In the genomic region with DNA sequence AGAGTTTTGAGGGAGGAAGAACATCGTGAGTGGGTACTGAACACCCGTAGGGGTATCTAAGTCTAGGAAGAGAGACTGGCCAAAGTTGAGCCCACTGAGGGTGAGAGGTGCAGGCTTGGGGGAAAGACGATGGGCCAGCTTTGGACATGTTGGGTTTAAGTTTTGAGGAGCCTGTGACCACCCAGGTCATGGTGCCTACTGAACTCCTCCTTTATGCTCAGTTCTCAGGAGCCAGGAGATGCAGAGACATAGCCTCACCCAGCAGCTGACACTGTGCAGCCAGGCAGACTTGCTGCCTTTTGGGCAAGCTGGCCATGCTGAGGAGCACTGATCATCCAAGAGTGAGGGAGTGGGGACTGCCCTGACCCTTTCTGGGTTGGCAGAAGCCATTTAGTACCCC, we compare ENCODE assay signal across 25 cellular contexts.
DNase-seq lines count a peak whose midpoint lies in the region; ATAC-seq, FAIRE-seq and TF ChIP-seq lines count a peak whose summit lies in the region.
"Had no signal": no experiment of that assay in that cellular context is flagged by ENCODE, and none has a peak within 500 bp of the region (broad histone marks: within the 10 kb centered on the region; RNA-seq: fewer than 3 reads in every experiment).

No MANE protein-coding gene starts in this region.

- H3K4me3 ChIP-seq in neuronal stem cell (ENCODE audit: low read length in 2 of 2) (no peak overlapping the region), Peyer's patch (no peak overlapping the region), left lung (no peak overlapping the region)
- H3K4me3 ChIP-seq: BLaER1 had no signal

- intact Hi-C loops in activated T-helper 1 cell treated with anti-CD3 and anti-CD28 coated beads, Interleukin-12 subunit alpha, Interleukin-12 subunit beta, Interleukin-2, Interleukin-4 antibody, amounts not matched to agents 30 ng/mL and 10 ng/mL and 1 ng/mL, durations not matched to agents 14 hours and 24 hours and 36 hours (cut with micrococcal nuclease), result no loop called here
- intact Hi-C loops in left lung (cut with DNase I), result no loop called here

- H3K4me2 ChIP-seq in neuronal stem cell (ENCODE audit: insufficient read depth, low read length, poor library complexity, severe bottlenecking), result no peak overlapping the region

- FAIRE-seq in HTR-8/SVneo (lab: Jason Lieb, UNC), result no peak
- FAIRE-seq: A204.1, D721Med, G401.6, GM12891, GM18507 had no signal

- WGBS in neuronal stem cell (ENCODE audit: extremely low coverage in 2 of 2, insufficient read length in 2 of 2, insufficient replicate concordance in 1 of 2), 2 donors, result no CpG with 5 or more reads among the region's 3 CpGs

- no peaks in the 10 kb centered on the region for H3K9me3 Mint-ChIP-seq in activated T-helper 1 cell treated with anti-CD3 and anti-CD28 coated beads, Interleukin-12 subunit alpha, Interleukin-12 subunit beta, Interleukin-2, Interleukin-4 antibody, amounts not matched to agents 30 ng/mL and 10 ng/mL and 1 ng/mL, durations not matched to agents 14 hours and 24 hours and 36 hours
- H3K9me3 Mint-ChIP-seq in chondrocyte (ENCODE audit: low read depth), result no peaks in the 10 kb centered on the region
- no peaks in the 10 kb centered on the region for H3K9me3 Mint-ChIP-seq in memory B cell
- H3K9me3 Mint-ChIP-seq in immature natural killer cell, result no peaks in the 10 kb centered on the region
- H3K9me3 Mint-ChIP-seq: CD4-positive, alpha-beta memory T cell had no signal

- H3K27me3 Mint-ChIP-seq in activated T-helper 1 cell treated with anti-CD3 and anti-CD28 coated beads, Interleukin-12 subunit alpha, Interleukin-12 subunit beta, Interleukin-2, Interleukin-4 antibody, amounts not matched to agents 30 ng/mL and 10 ng/mL and 1 ng/mL, durations not matched to agents 14 hours and 24 hours and 36 hours (ENCODE audit: insufficient read depth), result peaks cover 14% of the 10 kb centered on the region
- H3K27me3 Mint-ChIP-seq in chondrocyte (ENCODE audit: low read depth), result peaks cover 9% of the 10 kb centered on the region
- H3K27me3 Mint-ChIP-seq in memory B cell, result no peaks in the 10 kb centered on the region
- peaks cover 2 to 4% (median 3%) of the 10 kb centered on the region in 3 donors for H3K27me3 Mint-ChIP-seq in immature natural killer cell (ENCODE audit: low read depth in 3 of 3)
- H3K27me3 Mint-ChIP-seq: CD4-positive, CD25-positive, alpha-beta regulatory T cell had no signal

- peaks cover 17 to 27% of the 10 kb centered on the region in 2 donors for H3K4me1 ChIP-seq in neuronal stem cell (ENCODE audit: control insufficient read depth in 2 of 2, insufficient read depth in 1 of 2, low read depth in 1 of 2, low read length in 2 of 2)
- H3K4me1 ChIP-seq in Peyer's patch, result peaks cover 0 to 11% (median 2%) of the 10 kb centered on the region in 4 donors
- no peaks in the 10 kb centered on the region for H3K4me1 ChIP-seq in left lung
- H3K4me1 ChIP-seq: BE2C, Caco-2 had no signal

- H3K14ac ChIP-seq in neuronal stem cell (ENCODE audit: low read length), result no peak overlapping the region

- no peaks in the 10 kb centered on the region for H3K9me3 ChIP-seq in neuronal stem cell (replicated peaks in 1 of 2; ENCODE audit: control insufficient read depth in 2 of 2, insufficient read depth in 1 of 2, low read depth in 1 of 2, low read length in 2 of 2)
- H3K9me3 ChIP-seq in Peyer's patch, result no peaks in the 10 kb centered on the region
- no peaks in the 10 kb centered on the region for H3K9me3 ChIP-seq in left lung
- H3K9me3 ChIP-seq: BE2C, BLaER1, Caco-2 had no signal

- H2BK15ac ChIP-seq in neuronal stem cell (ENCODE audit: low read length), result no peak overlapping the region

- DNase-seq in activated T-helper 1 cell treated with anti-CD3 and anti-CD28 coated beads, Interleukin-12 subunit alpha, Interleukin-12 subunit beta, Interleukin-2, Interleukin-4 antibody, amounts not matched to agents 30 ng/mL and 10 ng/mL and 1 ng/mL, durations not matched to agents 14 hours and 24 hours and 36 hours (ENCODE audit: low spot score), result no peak
- DNase-seq in chondrocyte (ENCODE audit: low spot score) (no peak), memory B cell (ENCODE audit: low spot score in 2 of 2) (no peak), neuronal stem cell (ENCODE audit: low spot score) (no peak), HTR-8/SVneo (ENCODE audit: insufficient read length, low spot score) (no peak), Peyer's patch (no peak), immature natural killer cell (no peak), left lung (no peak)
- DNase-seq: 8988T; ACHN; BE2C; C1 segment of cervical spinal cord; Caco-2; Calu3; CD4-positive, alpha-beta memory T cell; CD4-positive, CD25-positive, alpha-beta regulatory T cell; DMS79 treated with DMSO at 0.1 percent for 48 hours; GF-D8 had no signal

- TF ChIP-seq CTCF in chondrocyte (IDR thresholded peaks at IDR 0.05) (no peak), Peyer's patch (IDR thresholded peaks at IDR 0.05) (no peak), left lung (IDR thresholded peaks at IDR 0.05) (no peak)

- no peak overlapping the region for H3K9ac ChIP-seq in neuronal stem cell (ENCODE audit: low read depth, low read length, poor library complexity)
- H3K9ac ChIP-seq: BLaER1 had no signal

- no peaks in the 10 kb centered on the region for H3K27me3 ChIP-seq in neuronal stem cell (ENCODE audit: control insufficient read depth in 3 of 3, insufficient read depth in 3 of 3, low read depth in 1 of 3, low read length in 3 of 3)
- H3K27me3 ChIP-seq in Peyer's patch, result no peaks in the 10 kb centered on the region
- no peaks in the 10 kb centered on the region for H3K27me3 ChIP-seq in left lung
- H3K27me3 ChIP-seq: BE2C, BLaER1 had no signal

- no peak overlapping the region for H3K23ac ChIP-seq in neuronal stem cell (ENCODE audit: low read depth, low read length, poor library complexity)

- H3K4ac ChIP-seq in neuronal stem cell (ENCODE audit: low read length), result no peak overlapping the region

- H4K8ac ChIP-seq in neuronal stem cell (ENCODE audit: low read depth, low read length), result no peak overlapping the region

- H3K79me1 ChIP-seq in neuronal stem cell (ENCODE audit: low read depth, low read length), result no peaks in the 10 kb centered on the region

- no peak overlapping the region for H3K27ac ChIP-seq in neuronal stem cell (replicated peaks; ENCODE audit: low read length)
- no peak overlapping the region for H3K27ac ChIP-seq in Peyer's patch
- no peak overlapping the region for H3K27ac ChIP-seq in left lung
- H3K27ac ChIP-seq: BLaER1 had no signal

- no peak overlapping the region for H2BK5ac ChIP-seq in neuronal stem cell (ENCODE audit: low read length)

- no peak overlapping the region for H2BK12ac ChIP-seq in neuronal stem cell (ENCODE audit: low read length)

- H3K36me3 ChIP-seq in neuronal stem cell (replicated peaks in 1 of 2; ENCODE audit: control insufficient read depth in 2 of 2, insufficient read depth in 2 of 2, low read length in 2 of 2) (no peaks in the 10 kb centered on the region), Peyer's patch (no peaks in the 10 kb centered on the region), left lung (no peaks in the 10 kb centered on the region)
- H3K36me3 ChIP-seq: BE2C, BLaER1 had no signal

- no peak for TF ChIP-seq POLR2A in Peyer's patch (IDR thresholded peaks at IDR 0.05)

- no peaks in the 10 kb centered on the region for H3K36me3 Mint-ChIP-seq in activated T-helper 1 cell treated with anti-CD3 and anti-CD28 coated beads, Interleukin-12 subunit alpha, Interleukin-12 subunit beta, Interleukin-2, Interleukin-4 antibody, amounts not matched to agents 30 ng/mL and 10 ng/mL and 1 ng/mL, durations not matched to agents 14 hours and 24 hours and 36 hours (ENCODE audit: low read depth)
- H3K36me3 Mint-ChIP-seq in chondrocyte (ENCODE audit: low read depth) (no peaks in the 10 kb centered on the region), memory B cell (no peaks in the 10 kb centered on the region), immature natural killer cell (no peaks in the 10 kb centered on the region)
- H3K36me3 Mint-ChIP-seq: CD14-positive monocyte; CD4-positive, alpha-beta memory T cell; CD4-positive, CD25-positive, alpha-beta regulatory T cell had no signal

- H3K4me1 Mint-ChIP-seq in activated T-helper 1 cell treated with anti-CD3 and anti-CD28 coated beads, Interleukin-12 subunit alpha, Interleukin-12 subunit beta, Interleukin-2, Interleukin-4 antibody, amounts not matched to agents 30 ng/mL and 10 ng/mL and 1 ng/mL, durations not matched to agents 14 hours and 24 hours and 36 hours (ENCODE audit: low read depth), result no peaks in the 10 kb centered on the region
- no peaks in the 10 kb centered on the region for H3K4me1 Mint-ChIP-seq in chondrocyte (ENCODE audit: low read depth)
- peaks cover 52% of the 10 kb centered on the region for H3K4me1 Mint-ChIP-seq in memory B cell
- peaks cover 0 to 6% of the 10 kb centered on the region in 2 donors for H3K4me1 Mint-ChIP-seq in immature natural killer cell
- H3K4me1 Mint-ChIP-seq: CD14-positive monocyte; CD4-positive, alpha-beta memory T cell had no signal

- no peak overlapping the region for H2BK120ac ChIP-seq in neuronal stem cell (ENCODE audit: low read depth, low read length)

- no peak overlapping the region for H4K91ac ChIP-seq in neuronal stem cell (ENCODE audit: low read depth, low read length, poor library complexity)

- ATAC-seq in memory B cell (ENCODE audit: low read depth), result no peak
- no peak for ATAC-seq in left lung

- H3K4me3 Mint-ChIP-seq in activated T-helper 1 cell treated with anti-CD3 and anti-CD28 coated beads, Interleukin-12 subunit alpha, Interleukin-12 subunit beta, Interleukin-2, Interleukin-4 antibody, amounts not matched to agents 30 ng/mL and 10 ng/mL and 1 ng/mL, durations not matched to agents 14 hours and 24 hours and 36 hours, result no peak overlapping the region
- H3K4me3 Mint-ChIP-seq in chondrocyte (ENCODE audit: unreplicated experiment) (no peak overlapping the region), memory B cell (no peak overlapping the region), immature natural killer cell (no peak overlapping the region)
- H3K4me3 Mint-ChIP-seq: CD14-positive monocyte; CD4-positive, CD25-positive, alpha-beta regulatory T cell had no signal

- H3K27ac Mint-ChIP-seq in activated T-helper 1 cell treated with anti-CD3 and anti-CD28 coated beads, Interleukin-12 subunit alpha, Interleukin-12 subunit beta, Interleukin-2, Interleukin-4 antibody, amounts not matched to agents 30 ng/mL and 10 ng/mL and 1 ng/mL, durations not matched to agents 14 hours and 24 hours and 36 hours, result peak overlapping the region; percentile 46
- H3K27ac Mint-ChIP-seq in chondrocyte (ENCODE audit: unreplicated experiment), result peak overlapping the region; percentile 19
- peak overlapping the region; percentile 21 for H3K27ac Mint-ChIP-seq in memory B cell
- no peak overlapping the region for H3K27ac Mint-ChIP-seq in immature natural killer cell
- H3K27ac Mint-ChIP-seq: CD14-positive monocyte; CD4-positive, alpha-beta memory T cell; CD4-positive, CD25-positive, alpha-beta regulatory T cell had no signal

- no peak overlapping the region for H2AFZ ChIP-seq in neuronal stem cell (ENCODE audit: low read length)

- H3K18ac ChIP-seq in neuronal stem cell (ENCODE audit: low read length), result peak overlapping the region; percentile 44

- H2AK5ac ChIP-seq in neuronal stem cell (ENCODE audit: low read depth, low read length), result no peak overlapping the region

Comparison
In these comparisons a context has a peak if more than half of its experiments do, and no peak if none do; other contexts are left out.
1. H3K27ac Mint-ChIP-seq: peak in activated T-helper 1 cell treated with anti-CD3 and anti-CD28 coated beads, Interleukin-12 subunit alpha, Interleukin-12 subunit beta, Interleukin-2, Interleukin-4 antibody, amounts not matched to agents 30 ng/mL and 10 ng/mL and 1 ng/mL, durations not matched to agents 14 hours and 24 hours and 36 hours (single experiment), chondrocyte (single experiment) and memory B cell (single experiment); none in immature natural killer cell (0 of 6).